ENCODE assay signal across 28 cellular contexts in the genomic region with DNA sequence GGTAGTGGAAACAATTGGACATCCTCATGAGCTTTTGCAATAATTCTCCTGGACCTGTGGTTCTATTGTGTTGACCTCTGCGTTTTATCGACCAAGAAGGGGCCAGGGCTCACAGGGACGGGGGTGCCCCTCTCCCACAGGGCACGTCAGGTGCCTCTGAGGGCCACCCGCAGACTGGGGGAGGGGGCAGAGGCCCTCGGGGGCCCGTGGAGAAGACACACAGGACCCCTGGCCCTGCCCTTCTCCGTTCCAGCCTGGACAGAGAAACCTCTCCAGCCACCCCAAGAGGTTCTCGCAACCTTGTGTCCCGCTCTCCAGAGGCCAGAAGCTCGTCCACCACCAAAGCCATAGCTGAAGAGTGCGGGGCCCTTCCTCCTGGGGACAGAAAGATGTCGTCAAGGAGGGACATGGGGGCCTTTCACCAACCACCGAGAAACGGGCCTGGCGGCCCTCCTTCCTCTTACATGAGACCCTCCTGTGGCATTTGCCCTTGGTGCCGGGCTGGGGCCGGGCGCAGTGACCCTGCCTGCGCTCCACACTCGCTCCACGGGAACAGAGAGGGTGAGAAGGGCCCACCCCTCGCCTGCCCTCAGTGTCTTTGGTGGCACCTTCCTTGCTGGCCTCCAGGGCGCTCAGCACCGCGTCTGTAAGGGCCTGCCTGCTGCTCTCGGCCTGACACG. TPM values are rescaled to one million over a fixed set of nuclear protein-coding genes. Genes with fewer than 3 reads are reported as not detected.
A peak's percentile ranks its signal among the peaks of the same experiment; 100 is the strongest.
DNase-seq lines count a peak whose midpoint lies in the region; ATAC-seq and TF ChIP-seq lines count a peak whose summit lies in the region.
"Had no signal": no experiment of that assay in that cellular context is flagged by ENCODE, and none has a peak within 500 bp of the region (broad histone marks: within the 10 kb centered on the region; RNA-seq: fewer than 3 reads in every experiment).

No MANE protein-coding gene starts in this region.

- no peaks in the 10 kb centered on the region for H3K9me2 ChIP-seq in GM23338 (ENCODE audit: insufficient read depth)

- H3K4me3 ChIP-seq in BLaER1 (peak overlapping the region; percentile 22; the same call in 1 of the 2 replicates), mesenchymal stem cell (ENCODE audit: insufficient read depth in 1 of 2, low read depth in 1 of 2, low read length in 2 of 2) (no peak overlapping the region), GM23338 (no peak overlapping the region)
- H3K4me3 ChIP-seq: ascending aorta, lower lobe of right lung, mucosa of descending colon, neural progenitor cell, PC-9, upper lobe of left lung had no signal

- H3K27me3 ChIP-seq in BLaER1 (no peaks in the 10 kb centered on the region), mesenchymal stem cell (ENCODE audit: control insufficient read depth in 1 of 2, insufficient read depth in 1 of 2, low read length in 2 of 2) (no peaks in the 10 kb centered on the region), GM23338 (ENCODE audit: insufficient read depth) (no peaks in the 10 kb centered on the region)
- H3K27me3 ChIP-seq: ascending aorta, neural progenitor cell, upper lobe of left lung had no signal

- H3K9ac ChIP-seq in BLaER1 (no peak overlapping the region), mesenchymal stem cell (ENCODE audit: low read length) (no peak overlapping the region)
- H3K9ac ChIP-seq: neural progenitor cell had no signal

- 92% methylated on average over 28 of the region's 28 CpGs for WGBS in mesenchymal stem cell

- no peak for ATAC-seq in activated CD8-positive, alpha-beta T cell treated with anti-CD3 and anti-CD28 coated beads for 36 hours
- no peak for ATAC-seq in GM18868 (IDR thresholded peaks at IDR 0.05; ENCODE audit: unreplicated experiment)
- ATAC-seq in GM23338: no peak
- ATAC-seq: activated CD4-positive, CD25-positive, alpha-beta regulatory T cell treated with anti-CD3 and anti-CD28 coated beads, Interleukin-2, amount 50 U/mL, for 24 hours; lower lobe of right lung; mucosa of descending colon had no signal

- no peaks in the 10 kb centered on the region for H3K9me3 Mint-ChIP-seq in activated CD4-positive, alpha-beta T cell treated with anti-CD3 and anti-CD28 coated beads, Interleukin-2, amount 10 ng/mL, durations not matched to agents 24 days and 14 days
- no peaks in the 10 kb centered on the region for H3K9me3 Mint-ChIP-seq in activated CD8-positive, alpha-beta T cell treated with anti-CD3 and anti-CD28 coated beads for 36 hours
- no peaks in the 10 kb centered on the region for H3K9me3 Mint-ChIP-seq in GM23338
- H3K9me3 Mint-ChIP-seq: dendritic cell treated with granulocyte-macrophage colony-stimulating factor and Interleukin-4, amounts not matched to agents 40 ng/mL and 50 ng/mL, for 4 days; neural progenitor cell had no signal

- H3K9me3 ChIP-seq in BLaER1 (no peaks in the 10 kb centered on the region), mesenchymal stem cell (ENCODE audit: control insufficient read depth, low read length) (no peaks in the 10 kb centered on the region)
- H3K9me3 ChIP-seq: ascending aorta, lower lobe of right lung, mucosa of descending colon, upper lobe of left lung had no signal

- peak overlapping the region; percentile 22 for H4K8ac ChIP-seq in mesenchymal stem cell (ENCODE audit: low read length)

- H2AK5ac ChIP-seq in mesenchymal stem cell (ENCODE audit: low read length, severe bottlenecking): no peak overlapping the region

- no peak overlapping the region for H3K23ac ChIP-seq in mesenchymal stem cell (ENCODE audit: low read length in 2 of 2)

- H3K4me3 Mint-ChIP-seq in activated CD4-positive, alpha-beta T cell treated with anti-CD3 and anti-CD28 coated beads, Interleukin-2, amount 10 ng/mL, durations not matched to agents 24 days and 14 days: no peak overlapping the region
- H3K4me3 Mint-ChIP-seq in activated CD8-positive, alpha-beta T cell treated with anti-CD3 and anti-CD28 coated beads for 36 hours: no peak overlapping the region
- H3K4me3 Mint-ChIP-seq in GM23338: no peak overlapping the region
- H3K4me3 Mint-ChIP-seq: dendritic cell treated with granulocyte-macrophage colony-stimulating factor and Interleukin-4, amounts not matched to agents 40 ng/mL and 50 ng/mL, for 4 days; neural progenitor cell had no signal

- H3K14ac ChIP-seq in mesenchymal stem cell (ENCODE audit: low read length in 2 of 2): no peak overlapping the region

- no peak overlapping the region for H3K4ac ChIP-seq in mesenchymal stem cell (ENCODE audit: low read depth in 1 of 2, low read length in 2 of 2)

- no peak for DNase-seq in activated CD4-positive, alpha-beta T cell treated with anti-CD3 and anti-CD28 coated beads, Interleukin-2, amount 10 ng/mL, durations not matched to agents 24 days and 14 days
- DNase-seq in activated CD4-positive, alpha-beta T cell treated with anti-CD3 and anti-CD28 coated beads, Interleukin-2, amount 50 U/mL, for 1 hour: no peak
- no peak for DNase-seq in activated CD8-positive, alpha-beta T cell treated with anti-CD3 and anti-CD28 coated beads for 36 hours
- no peak for DNase-seq in mesenchymal stem cell
- no peak for DNase-seq in NCI-H524 (lab: John Stamatoyannopoulos, UW)
- DNase-seq in GM23338 (ENCODE audit: low spot score): no peak
- DNase-seq: activated gamma-delta T cell treated with Interleukin-2 at 50 U/mL for 16 hours; AML-193; central memory CD4-positive, alpha-beta T cell; DMS79 treated with DMSO at 0.1 percent for 48 hours; GOT3; islet precursor cell; Karpas-422; lower lobe of right lung; mucosa of descending colon; NCI-H2171 treated with DMSO at 0.1 percent for 48 hours; NCI-H524 treated with DMSO at 0.1 percent for 48 hours; NK-92 treated with Interleukin-12 subunit alpha and Interleukin-12 subunit beta, amount 100 ng/mL, for 24 hours; PC-9; SIG-M5; stimulated activated CD8-positive, alpha-beta memory T cell treated with anti-CD3 and anti-CD28 coated beads, Interleukin-4, amount 100 ng/mL, for 48 hours had no signal

- H3K36me3 ChIP-seq in BLaER1 (peaks cover 47% of the 10 kb centered on the region), mesenchymal stem cell (ENCODE audit: control insufficient read depth in 1 of 2, insufficient read depth in 2 of 2, low read depth in 1 of 2, low read length in 2 of 2) (peaks cover 24 to 70% of the 10 kb centered on the region in 2 experiments), GM23338 (ENCODE audit: insufficient read depth) (no peaks in the 10 kb centered on the region)
- H3K36me3 ChIP-seq: neural progenitor cell had no signal

- peaks cover 5% of the 10 kb centered on the region for H3K79me1 ChIP-seq in mesenchymal stem cell (replicated peaks; ENCODE audit: low read length, poor library complexity, severe bottlenecking)

- intact Hi-C loops in activated CD4-positive, alpha-beta T cell treated with anti-CD3 and anti-CD28 coated beads, Interleukin-2, amount 10 ng/mL, durations not matched to agents 24 days and 14 days (cut with micrococcal nuclease): no loop called here
- intact Hi-C loops in activated CD8-positive, alpha-beta T cell treated with anti-CD3 and anti-CD28 coated beads for 36 hours (cut with micrococcal nuclease): loop anchor here (10.0 kb wide), 1 partner anchor 93 kb away; no protein-coding TSS in a partner anchor

- no peaks in the 10 kb centered on the region for H3F3A ChIP-seq in GM23338 (replicated peaks; ENCODE audit: low read depth)

- POLR2A ChIA-PET in activated CD8-positive, alpha-beta T cell treated with anti-CD3 and anti-CD28 coated beads for 36 hours (lab: Charles Lee): interaction anchor here (1.3 to 1.6 kb wide), 2 partner anchors 9 to 85 kb away, joined by 3 to 4 read pairs; partner anchors contain the start of gene TBC1D22A

- CTCF ChIA-PET in activated CD8-positive, alpha-beta T cell treated with anti-CD3 and anti-CD28 coated beads for 36 hours (lab: Charles Lee): interaction anchor here (1.2 to 1.8 kb wide), 2 partner anchors 114 to 126 kb away, joined by 3 to 5 read pairs; no protein-coding TSS in a partner anchor

- no peak overlapping the region for H3K18ac ChIP-seq in mesenchymal stem cell (ENCODE audit: low read depth in 1 of 2, low read length in 2 of 2)

- TF ChIP-seq CTCF in activated CD8-positive, alpha-beta T cell treated with anti-CD3 and anti-CD28 coated beads for 36 hours (IDR thresholded peaks at IDR 0.05): no peak
- TF ChIP-seq CTCF in GM23338 (conservative IDR thresholded peaks at IDR 0.05; ENCODE audit: low read depth in 2 of 2): no peak

- peak overlapping the region; percentile 62; the same call in 1 of the 2 replicates for H3K27ac ChIP-seq in BLaER1
- H3K27ac ChIP-seq in mesenchymal stem cell (ENCODE audit: low read length, poor library complexity, severe bottlenecking): no peak overlapping the region
- no peak overlapping the region for H3K27ac ChIP-seq in GM23338 (ENCODE audit: low read depth)
- H3K27ac ChIP-seq: ascending aorta, lower lobe of right lung, neural progenitor cell, PC-9, upper lobe of left lung had no signal

- H3K36me3 Mint-ChIP-seq in activated CD4-positive, alpha-beta T cell treated with anti-CD3 and anti-CD28 coated beads, Interleukin-2, amount 10 ng/mL, durations not matched to agents 24 days and 14 days (ENCODE audit: low read depth): peaks cover 23% of the 10 kb centered on the region
- peaks cover 8% of the 10 kb centered on the region for H3K36me3 Mint-ChIP-seq in activated CD8-positive, alpha-beta T cell treated with anti-CD3 and anti-CD28 coated beads for 36 hours (ENCODE audit: low read depth)
- no peaks in the 10 kb centered on the region for H3K36me3 Mint-ChIP-seq in GM23338 (ENCODE audit: low read depth)
- H3K36me3 Mint-ChIP-seq: neural progenitor cell had no signal

- no peak overlapping the region for H4K91ac ChIP-seq in mesenchymal stem cell (ENCODE audit: low read length)

- H3K4me1 Mint-ChIP-seq in activated CD4-positive, alpha-beta T cell treated with anti-CD3 and anti-CD28 coated beads, Interleukin-2, amount 10 ng/mL, durations not matched to agents 24 days and 14 days: peaks cover 27% of the 10 kb centered on the region
- peaks cover 44% of the 10 kb centered on the region for H3K4me1 Mint-ChIP-seq in activated CD8-positive, alpha-beta T cell treated with anti-CD3 and anti-CD28 coated beads for 36 hours (ENCODE audit: low read depth)
- H3K4me1 Mint-ChIP-seq in GM23338: peaks cover under 1% of the 10 kb centered on the region; the same call in 1 of the 3 replicates
- H3K4me1 Mint-ChIP-seq: neural progenitor cell had no signal

- H2AFZ ChIP-seq in mesenchymal stem cell (ENCODE audit: low read depth, low read length) (no peak overlapping the region), GM23338 (no peak overlapping the region)
- H2AFZ ChIP-seq: neural progenitor cell, PC-9 had no signal

- peak overlapping the region; percentile 70 for H3K27ac Mint-ChIP-seq in activated CD4-positive, alpha-beta T cell treated with anti-CD3 and anti-CD28 coated beads, Interleukin-2, amount 10 ng/mL, durations not matched to agents 24 days and 14 days
- peak overlapping the region; percentile 61 for H3K27ac Mint-ChIP-seq in activated CD8-positive, alpha-beta T cell treated with anti-CD3 and anti-CD28 coated beads for 36 hours
- no peak overlapping the region for H3K27ac Mint-ChIP-seq in GM23338
- H3K27ac Mint-ChIP-seq: neural progenitor cell had no signal

- no peaks in the 10 kb centered on the region for H3K27me3 Mint-ChIP-seq in activated CD4-positive, alpha-beta T cell treated with anti-CD3 and anti-CD28 coated beads, Interleukin-2, amount 10 ng/mL, durations not matched to agents 24 days and 14 days
- no peaks in the 10 kb centered on the region for H3K27me3 Mint-ChIP-seq in activated CD8-positive, alpha-beta T cell treated with anti-CD3 and anti-CD28 coated beads for 36 hours
- peaks cover 11% of the 10 kb centered on the region for H3K27me3 Mint-ChIP-seq in GM23338 (ENCODE audit: insufficient read depth, low read depth, poor library complexity)
- H3K27me3 Mint-ChIP-seq: dendritic cell treated with granulocyte-macrophage colony-stimulating factor and Interleukin-4, amounts not matched to agents 40 ng/mL and 50 ng/mL, for 4 days had no signal

- H3K4me2 ChIP-seq in BLaER1 (peak overlapping the region; percentile 98), mesenchymal stem cell (ENCODE audit: low read length, poor library complexity, severe bottlenecking) (no peak overlapping the region), GM23338 (no peak overlapping the region)
- H3K4me2 ChIP-seq: neural progenitor cell, PC-9 had no signal

- H2BK120ac ChIP-seq in mesenchymal stem cell (ENCODE audit: low read depth, low read length): no peak overlapping the region

- peaks cover 89% of the 10 kb centered on the region for H4K20me1 ChIP-seq in BLaER1
- no peaks in the 10 kb centered on the region for H4K20me1 ChIP-seq in GM23338 (replicated peaks; ENCODE audit: insufficient read depth)

- no peak overlapping the region for H2BK5ac ChIP-seq in mesenchymal stem cell (ENCODE audit: low read depth, low read length, poor library complexity, severe bottlenecking)

- peaks cover 95% of the 10 kb centered on the region for H3K4me1 ChIP-seq in BLaER1
- peaks cover 10% of the 10 kb centered on the region for H3K4me1 ChIP-seq in mesenchymal stem cell (ENCODE audit: control insufficient read depth, insufficient read depth, low read depth, low read length)
- no peaks in the 10 kb centered on the region for H3K4me1 ChIP-seq in GM23338 (ENCODE audit: insufficient read depth)
- H3K4me1 ChIP-seq: neural progenitor cell, upper lobe of left lung had no signal

- H3K79me2 ChIP-seq in GM23338 (replicated peaks; ENCODE audit: insufficient read depth): no peaks in the 10 kb centered on the region

- no peak overlapping the region for H2BK15ac ChIP-seq in mesenchymal stem cell (ENCODE audit: low read depth, poor library complexity, severe bottlenecking)

- no peak overlapping the region for H2BK12ac ChIP-seq in mesenchymal stem cell (ENCODE audit: low read length in 2 of 2)

RNA-seq across cellular contexts. Expression of gene GRAMD4, which starts 57.3 kb away (rescaled TPM):
- 63.8 and 66.1 TPM in 2 replicates for total RNA-seq in activated CD4-positive, alpha-beta T cell treated with anti-CD3 and anti-CD28 coated beads, Interleukin-2, amount 10 ng/mL, durations not matched to agents 24 days and 14 days
- 10 to 100 TPM; 26.9 to 28.1 TPM for total RNA-seq in activated CD8-positive, alpha-beta T cell treated with anti-CD3 and anti-CD28 coated beads for 36 hours
- polyA plus RNA-seq in mesenchymal stem cell (2013, experiment 1 of 2): 5.1 TPM
- 5.0 TPM for polyA plus RNA-seq in mesenchymal stem cell (2013, experiment 2 of 2)
- 19.7 and 81.8 TPM in 2 replicates for total RNA-seq in GM23338 (2014; rRNA removed; shearing (Covaris generic))
- 2.7 and 3.1 TPM in 2 replicates for polyA plus RNA-seq in GM23338 (2016; fragmentation: Nextera tagmentation; extraction: Ambion mirVana)
